In genomic region chr3:12840591-12841084, GRCh38 we compare ENCODE assay signal across 1 cellular context.
A peak's percentile ranks its signal among the peaks of the same experiment; 100 is the strongest.
TF ChIP-seq lines count a peak whose summit lies in the region.

No MANE protein-coding gene starts in this region.

TF ChIP-seq in K562, 482 proteins besides CTCF, POLR2A, EP300 and RAD21 (continued from another document):
- TF ChIP-seq FOXP4 (CRISPR knock-in tag; IDR thresholded peaks at IDR 0.05; ENCODE audit: borderline replicate concordance) (0 out of 2 replicates have a peak, but pooled peaks have one; percentile 57), TOE1 (IDR thresholded peaks at IDR 0.05; ENCODE audit: borderline replicate concordance) (no peak), TOE1 (CRISPR knock-in tag; IDR thresholded peaks at IDR 0.05; ENCODE audit: borderline replicate concordance, low read depth) (no peak), ZNF696 (CRISPR knock-in tag; conservative IDR thresholded peaks at IDR 0.05) (peak; percentile 12; the same call in 1 of the 2 replicates), ZNF23 (CRISPR knock-in tag; IDR thresholded peaks at IDR 0.05) (no peak), BRCA1 (IDR thresholded peaks at IDR 0.05) (no peak), BRCA1 (CRISPR knock-in tag; IDR thresholded peaks at IDR 0.05) (no peak), ZNF717 (CRISPR knock-in tag; IDR thresholded peaks at IDR 0.05) (0 out of 2 replicates have a peak, but pooled peaks have one; percentile 66), CTBP1 (IDR thresholded peaks at IDR 0.05; ENCODE audit: borderline replicate concordance) (no peak), PRMT5 (CRISPR knock-in tag; IDR thresholded peaks at IDR 0.05) (no peak), TEAD4 (IDR thresholded peaks at IDR 0.05; ENCODE audit: low read length) (peak; percentile 15; the same call in 1 of the 2 replicates), TEAD4 (CRISPR knock-in tag; IDR thresholded peaks at IDR 0.05; ENCODE audit: borderline replicate concordance) (no peak), HDAC6 (IDR thresholded peaks at IDR 0.05; ENCODE audit: low read depth, low read length) (no peak), HNRNPL (IDR thresholded peaks at IDR 0.05; ENCODE audit: low read depth, low read length) (no peak)
- TF ChIP-seq, protein P1, sequence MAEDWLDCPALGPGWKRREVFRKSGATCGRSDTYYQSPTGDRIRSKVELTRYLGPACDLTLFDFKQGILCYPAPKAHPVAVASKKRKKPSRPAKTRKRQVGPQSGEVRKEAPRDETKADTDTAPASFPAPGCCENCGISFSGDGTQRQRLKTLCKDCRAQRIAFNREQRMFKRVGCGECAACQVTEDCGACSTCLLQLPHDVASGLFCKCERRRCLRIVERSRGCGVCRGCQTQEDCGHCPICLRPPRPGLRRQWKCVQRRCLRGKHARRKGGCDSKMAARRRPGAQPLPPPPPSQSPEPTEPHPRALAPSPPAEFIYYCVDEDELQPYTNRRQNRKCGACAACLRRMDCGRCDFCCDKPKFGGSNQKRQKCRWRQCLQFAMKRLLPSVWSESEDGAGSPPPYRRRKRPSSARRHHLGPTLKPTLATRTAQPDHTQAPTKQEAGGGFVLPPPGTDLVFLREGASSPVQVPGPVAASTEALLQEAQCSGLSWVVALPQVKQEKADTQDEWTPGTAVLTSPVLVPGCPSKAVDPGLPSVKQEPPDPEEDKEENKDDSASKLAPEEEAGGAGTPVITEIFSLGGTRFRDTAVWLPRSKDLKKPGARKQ (CRISPR knock-in tag; IDR thresholded peaks at IDR 0.05) = no peak
- TF ChIP-seq, protein P2, sequence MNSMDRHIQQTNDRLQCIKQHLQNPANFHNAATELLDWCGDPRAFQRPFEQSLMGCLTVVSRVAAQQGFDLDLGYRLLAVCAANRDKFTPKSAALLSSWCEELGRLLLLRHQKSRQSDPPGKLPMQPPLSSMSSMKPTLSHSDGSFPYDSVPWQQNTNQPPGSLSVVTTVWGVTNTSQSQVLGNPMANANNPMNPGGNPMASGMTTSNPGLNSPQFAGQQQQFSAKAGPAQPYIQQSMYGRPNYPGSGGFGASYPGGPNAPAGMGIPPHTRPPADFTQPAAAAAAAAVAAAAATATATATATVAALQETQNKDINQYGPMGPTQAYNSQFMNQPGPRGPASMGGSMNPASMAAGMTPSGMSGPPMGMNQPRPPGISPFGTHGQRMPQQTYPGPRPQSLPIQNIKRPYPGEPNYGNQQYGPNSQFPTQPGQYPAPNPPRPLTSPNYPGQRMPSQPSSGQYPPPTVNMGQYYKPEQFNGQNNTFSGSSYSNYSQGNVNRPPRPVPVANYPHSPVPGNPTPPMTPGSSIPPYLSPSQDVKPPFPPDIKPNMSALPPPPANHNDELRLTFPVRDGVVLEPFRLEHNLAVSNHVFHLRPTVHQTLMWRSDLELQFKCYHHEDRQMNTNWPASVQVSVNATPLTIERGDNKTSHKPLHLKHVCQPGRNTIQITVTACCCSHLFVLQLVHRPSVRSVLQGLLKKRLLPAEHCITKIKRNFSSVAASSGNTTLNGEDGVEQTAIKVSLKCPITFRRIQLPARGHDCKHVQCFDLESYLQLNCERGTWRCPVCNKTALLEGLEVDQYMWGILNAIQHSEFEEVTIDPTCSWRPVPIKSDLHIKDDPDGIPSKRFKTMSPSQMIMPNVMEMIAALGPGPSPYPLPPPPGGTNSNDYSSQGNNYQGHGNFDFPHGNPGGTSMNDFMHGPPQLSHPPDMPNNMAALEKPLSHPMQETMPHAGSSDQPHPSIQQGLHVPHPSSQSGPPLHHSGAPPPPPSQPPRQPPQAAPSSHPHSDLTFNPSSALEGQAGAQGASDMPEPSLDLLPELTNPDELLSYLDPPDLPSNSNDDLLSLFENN (IDR thresholded peaks at IDR 0.05; ENCODE audit: low read depth in 2 of 2, low read length in 2 of 2) = no peak
- TF ChIP-seq, protein P3, sequence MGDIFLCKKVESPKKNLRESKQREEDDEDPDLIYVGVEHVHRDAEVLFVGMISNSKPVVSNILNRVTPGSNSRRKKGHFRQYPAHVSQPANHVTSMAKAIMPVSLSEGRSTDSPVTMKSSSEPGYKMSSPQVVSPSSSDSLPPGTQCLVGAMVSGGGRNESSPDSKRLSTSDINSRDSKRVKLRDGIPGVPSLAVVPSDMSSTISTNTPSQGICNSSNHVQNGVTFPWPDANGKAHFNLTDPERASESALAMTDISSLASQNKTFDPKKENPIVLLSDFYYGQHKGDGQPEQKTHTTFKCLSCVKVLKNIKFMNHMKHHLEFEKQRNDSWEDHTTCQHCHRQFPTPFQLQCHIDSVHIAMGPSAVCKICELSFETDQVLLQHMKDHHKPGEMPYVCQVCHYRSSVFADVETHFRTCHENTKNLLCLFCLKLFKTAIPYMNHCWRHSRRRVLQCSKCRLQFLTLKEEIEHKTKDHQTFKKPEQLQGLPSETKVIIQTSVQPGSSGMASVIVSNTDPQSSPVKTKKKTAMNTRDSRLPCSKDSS (IDR thresholded peaks at IDR 0.05; ENCODE audit: low read depth, partially characterized antibody) = no peak
